Comparison of ENCODE assay signal across 8 cellular contexts in the genomic region with DNA sequence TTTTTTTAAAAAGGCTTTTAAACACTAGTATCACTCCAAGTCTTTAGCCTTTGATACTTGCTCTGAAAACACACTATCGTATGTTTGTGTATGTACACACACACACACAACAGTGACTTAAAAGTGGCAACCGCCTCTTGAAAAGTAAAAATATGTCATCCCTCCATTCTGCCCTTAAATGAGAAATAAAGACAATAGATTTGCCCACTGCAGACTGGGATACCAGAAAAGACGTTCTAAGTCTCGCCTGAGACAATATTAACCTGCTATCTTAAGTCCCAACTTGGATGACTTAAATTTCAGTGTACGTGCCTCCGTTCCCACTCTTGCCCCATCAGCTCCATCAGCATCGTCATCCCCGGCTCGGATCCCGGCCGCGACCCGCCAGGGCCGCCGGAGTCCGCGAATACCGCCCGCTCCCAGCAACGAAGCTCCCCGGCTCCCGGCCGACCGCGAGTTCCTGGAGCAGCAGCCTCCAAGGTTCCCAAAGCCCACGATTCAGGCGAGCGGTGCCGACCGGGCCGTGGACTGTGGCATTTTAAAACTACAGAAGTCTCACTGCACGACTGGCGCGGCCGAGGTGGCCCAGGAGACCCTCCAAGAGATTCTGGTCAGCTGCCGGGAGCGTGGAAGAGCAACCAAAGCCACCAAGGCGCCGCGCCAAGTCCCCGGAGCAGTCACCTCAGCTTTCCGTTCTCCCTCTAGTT. TPM values are rescaled to one million over a fixed set of nuclear protein-coding genes. Genes with fewer than 3 reads are reported as not detected.
DNase-seq lines count a peak whose midpoint lies in the region; ATAC-seq and TF ChIP-seq lines count a peak whose summit lies in the region.

No MANE protein-coding gene starts in this region.

- H3K4me1 ChIP-seq in DOHH2 (ENCODE audit: control insufficient read depth, low read length) (peaks cover 33% of the 10 kb centered on the region), muscle layer of colon (ENCODE audit: insufficient read depth, low read length) (peaks cover 28% of the 10 kb centered on the region)

- peaks cover 16% of the 10 kb centered on the region for H3F3A ChIP-seq in DOHH2 (ENCODE audit: control insufficient read depth, insufficient read depth)

- H3K36me3 ChIP-seq in DOHH2 (ENCODE audit: control insufficient read depth, low read length) (peaks cover 39% of the 10 kb centered on the region), muscle layer of colon (ENCODE audit: insufficient read depth, low read length) (no peaks in the 10 kb centered on the region)

- H3K4me3 ChIP-seq in DOHH2 (ENCODE audit: low read length) (peak overlapping the region; percentile 76), muscle layer of colon (ENCODE audit: low read depth in 1 of 2, low read length in 2 of 2) (peak overlapping the region; percentile 97 to 99)

- H3K9me2 ChIP-seq in DOHH2 (replicated peaks; ENCODE audit: control insufficient read depth, low read length), result no peaks in the 10 kb centered on the region

- no peak for TF ChIP-seq CTCF in DOHH2 (IDR thresholded peaks at IDR 0.05; ENCODE audit: low read depth, low read length, poor library complexity, severe bottlenecking)

- H3K27ac ChIP-seq in DOHH2 (ENCODE audit: low read depth, low read length) (peak overlapping the region; percentile 95), muscle layer of colon (ENCODE audit: low read depth, low read length) (peak overlapping the region; percentile 100), temporal lobe (ENCODE audit: low read depth, low read length) (peak overlapping the region; percentile 89)

- TF ChIP-seq POLR2A in erythroblast (IDR thresholded peaks at IDR 0.05; ENCODE audit: low read length), result no peak

- H3K27me3 ChIP-seq in DOHH2 (ENCODE audit: control insufficient read depth, low read length) (no peaks in the 10 kb centered on the region), muscle layer of colon (ENCODE audit: control insufficient read depth in 1 of 2, insufficient read depth in 2 of 2, low read length in 2 of 2) (no peaks in the 10 kb centered on the region)

- 0 out of 2 replicates have a peak, but pooled peaks cover 3% of the 10 kb centered on the region for H4K20me1 ChIP-seq in DOHH2 (ENCODE audit: control insufficient read depth, insufficient read depth, low read depth, low read length)

- peaks cover 74% of the 10 kb centered on the region for H3K79me2 ChIP-seq in DOHH2 (ENCODE audit: control insufficient read depth, low read length)

- peak overlapping the region; percentile 100 for H3K9ac ChIP-seq in muscle layer of colon (ENCODE audit: low read length)

- ATAC-seq in HG02798 (IDR thresholded peaks at IDR 0.05; ENCODE audit: poor library complexity, unreplicated experiment), result no peak

- DNase-seq in NAMALWA (ENCODE audit: low spot score) (peak; percentile 50), erythroblast (lab: John Stamatoyannopoulos, UW) (peak; percentile 70 to 84), SW 1271 (lab: John Stamatoyannopoulos, UW) (no peak)
- peak; percentile 5 to 18 (median 8) for DNase-seq in activated CD8-positive, alpha-beta memory T cell treated with anti-CD3 and anti-CD28 coated beads for 48 hours (ENCODE audit: low read depth in 2 of 3, low spot score in 2 of 3)

- peak overlapping the region; percentile 94 for H3K4me2 ChIP-seq in DOHH2 (ENCODE audit: low read length)

- H3K9me3 ChIP-seq in DOHH2 (ENCODE audit: control insufficient read depth, insufficient read depth, low read length) (no peaks in the 10 kb centered on the region), muscle layer of colon (ENCODE audit: low read length) (no peaks in the 10 kb centered on the region)

RNA-seq across cellular contexts. Expression of gene ARID2, which starts 2.8 kb away (rescaled TPM):
- 40.1 TPM for total RNA-seq in temporal lobe

Comparison
In these comparisons a context has a peak if more than half of its experiments do, and no peak if none do; other contexts are left out.
1. DNase-seq: peak in NAMALWA (single experiment), activated CD8-positive, alpha-beta memory T cell treated with anti-CD3 and anti-CD28 coated beads for 48 hours (3 of 3) and erythroblast (2 of 2); none in SW 1271 (0 of 2).
2. Peak in every context shown above with its lines, with median percentiles within 50 percentile points of each other: H3K27ac ChIP-seq.